Comparison of ENCODE assay signal across 15 cellular contexts in genomic region chr4:116926631-116927295, GRCh38.
DNase-seq lines count a peak whose midpoint lies in the region; ATAC-seq and TF ChIP-seq lines count a peak whose summit lies in the region.
"Had no signal": no experiment of that assay in that cellular context is flagged by ENCODE, and none has a peak within 500 bp of the region (broad histone marks: within the 10 kb centered on the region; RNA-seq: fewer than 3 reads in every experiment).

No MANE protein-coding gene starts in this region.

- no peak overlapping the region for H3T11ph ChIP-seq in H9 (ENCODE audit: low read length)

- H3K14ac ChIP-seq in H9 (ENCODE audit: insufficient read depth, low read length) (no peak overlapping the region), neuronal stem cell (ENCODE audit: low read length) (no peak overlapping the region)

- H2AFZ ChIP-seq in H9 (ENCODE audit: low read length) (no peak overlapping the region), neuronal stem cell (ENCODE audit: low read length) (no peak overlapping the region)

- no peak overlapping the region for H2AK5ac ChIP-seq in H9 (ENCODE audit: insufficient read length, low read length)
- no peak overlapping the region for H2AK5ac ChIP-seq in neuronal stem cell (ENCODE audit: low read depth, low read length)

- no peaks in the 10 kb centered on the region for H4K20me1 ChIP-seq in H9 (ENCODE audit: control insufficient read depth, insufficient read depth, insufficient read length)

- TF ChIP-seq CTCF in H9 (conservative IDR thresholded peaks at IDR 0.05) (no peak; the same call in 2 of the 3 replicates), WTC11 (IDR thresholded peaks at IDR 0.05) (no peak), dorsolateral prefrontal cortex (IDR thresholded peaks at IDR 0.05 in 54 of 56, conservative IDR thresholded peaks at IDR 0.05 in 2 of 56; ENCODE audit: low read depth in 1 of 56, partially characterized antibody in 56 of 56) (no peak), GM20000 (IDR thresholded peaks at IDR 0.05; ENCODE audit: extremely low read depth, missing control alignments) (no peak)

- H3K4me3 Mint-ChIP-seq in H9 (peak overlapping the region; percentile 59 to 73; a peak in 3 of 5 replicates), WTC11 (peak overlapping the region; percentile 70)

- no peak overlapping the region for H2BK120ac ChIP-seq in H9 (ENCODE audit: low read depth, low read length, poor library complexity, severe bottlenecking)
- H2BK120ac ChIP-seq in neuronal stem cell (ENCODE audit: low read depth, low read length), result no peak overlapping the region

- H3K4me2 ChIP-seq in H9 (ENCODE audit: insufficient read depth, insufficient read length, low read length) (peak overlapping the region; percentile 64), neuronal stem cell (ENCODE audit: insufficient read depth, low read length, poor library complexity, severe bottlenecking) (no peak overlapping the region)

- H2BK5ac ChIP-seq in H9 (ENCODE audit: insufficient read length, low read length) (no peak overlapping the region), neuronal stem cell (ENCODE audit: low read length) (no peak overlapping the region)

- no peak overlapping the region for H4K5ac ChIP-seq in H9 (ENCODE audit: insufficient read length, low read depth, low read length)

- H3K23me2 ChIP-seq in H9 (ENCODE audit: insufficient read length, low read depth, low read length, poor library complexity, severe bottlenecking), result no peaks in the 10 kb centered on the region

- no peaks in the 10 kb centered on the region for H3K79me2 ChIP-seq in H9 (ENCODE audit: insufficient read depth, low read length)

- POLR2A ChIA-PET in WTC11 (lab: Charles Lee), result interaction anchor here (0.5 kb wide), 1 partner anchor 130 kb away, joined by 4 read pairs; no protein-coding TSS in a partner anchor

- no peak overlapping the region for H4K8ac ChIP-seq in H9 (replicated peaks; ENCODE audit: insufficient read length, low read depth, low read length)
- H4K8ac ChIP-seq in neuronal stem cell (ENCODE audit: low read depth, low read length), result no peak overlapping the region

- H3K27ac Mint-ChIP-seq in H9, result no peak overlapping the region
- H3K27ac Mint-ChIP-seq in WTC11, result no peak overlapping the region

- H3K27me3 ChIP-seq in H9 (ENCODE audit: insufficient read depth, low read length) (no peaks in the 10 kb centered on the region), iPS-18a (ENCODE audit: control insufficient read depth, insufficient read depth, low read length) (peaks cover 13% of the 10 kb centered on the region), neuronal stem cell (ENCODE audit: control insufficient read depth in 3 of 3, insufficient read depth in 3 of 3, low read depth in 1 of 3, low read length in 3 of 3) (peaks cover 0 to 19% (median 0%) of the 10 kb centered on the region in 3 experiments), dorsolateral prefrontal cortex (peaks cover 0 to 41% (median 21%) of the 10 kb centered on the region in 45 donors)

- no CpG with 5 or more reads among the region's 2 CpGs for WGBS in H9 (ENCODE audit: extremely low coverage, insufficient read length, low lambda C conversion rate)
- no CpG with 5 or more reads among the region's 2 CpGs for WGBS in neuronal stem cell (ENCODE audit: extremely low coverage in 2 of 2, insufficient read length in 2 of 2, insufficient replicate concordance in 1 of 2), 2 donors

- peak overlapping the region; percentile 69 for H3K4me3 ChIP-seq in iPS-18a (ENCODE audit: low read length)
- no peak overlapping the region for H3K4me3 ChIP-seq in neuronal stem cell (ENCODE audit: low read length in 2 of 2)
- peak overlapping the region in 7 of 59 donors; percentile 44 to 64 (median 57) for H3K4me3 ChIP-seq in dorsolateral prefrontal cortex

- H3K4me1 ChIP-seq in H9 (ENCODE audit: insufficient read depth, low read length), result no peaks in the 10 kb centered on the region
- peaks cover 7% of the 10 kb centered on the region for H3K4me1 ChIP-seq in iPS-18a (ENCODE audit: control insufficient read depth, low read depth, low read length)
- H3K4me1 ChIP-seq in neuronal stem cell (ENCODE audit: control insufficient read depth in 2 of 2, insufficient read depth in 1 of 2, low read depth in 1 of 2, low read length in 2 of 2), result no peaks in the 10 kb centered on the region
- H3K4me1 ChIP-seq: gastrocnemius medialis had no signal

- peaks cover 12 to 14% of the 10 kb centered on the region in 2 experiments for H3K4me1 Mint-ChIP-seq in H9
- peaks cover 15% of the 10 kb centered on the region for H3K4me1 Mint-ChIP-seq in WTC11

- CTCF ChIA-PET in WTC11 (lab: Charles Lee), result interaction anchor here (0.8 kb wide), 1 partner anchor 77 kb away, joined by 3 read pairs; no protein-coding TSS in a partner anchor

- H3K27ac ChIP-seq in H9 (ENCODE audit: insufficient read length, low read depth, low read length) (no peak overlapping the region), iPS-18a (ENCODE audit: low read length) (no peak overlapping the region), neuronal stem cell (replicated peaks; ENCODE audit: low read length) (no peak overlapping the region), dorsolateral prefrontal cortex (no peak overlapping the region)
- H3K27ac ChIP-seq: gastrocnemius medialis, thoracic aorta had no signal

- no peak overlapping the region for H3K4ac ChIP-seq in H9 (ENCODE audit: low read depth, low read length)
- H3K4ac ChIP-seq in neuronal stem cell (ENCODE audit: low read length), result no peak overlapping the region

- H3K18ac ChIP-seq in H9 (ENCODE audit: insufficient read length, low read depth, low read length), result no peak overlapping the region
- no peak overlapping the region for H3K18ac ChIP-seq in neuronal stem cell (ENCODE audit: low read length)

- H3K27me3 Mint-ChIP-seq in H9 (ENCODE audit: low read depth) (peaks cover 20% of the 10 kb centered on the region), WTC11 (ENCODE audit: low read depth) (peaks cover 14% of the 10 kb centered on the region)

- H3K9ac ChIP-seq in H9 (ENCODE audit: extremely low read depth, insufficient read length, low read length), result no peak overlapping the region
- no peak overlapping the region for H3K9ac ChIP-seq in iPS-18a (ENCODE audit: low read length)
- no peak overlapping the region for H3K9ac ChIP-seq in neuronal stem cell (ENCODE audit: low read depth, low read length, poor library complexity)

- H3K23ac ChIP-seq in H9 (ENCODE audit: insufficient read length, low read depth, low read length), result no peak overlapping the region
- H3K23ac ChIP-seq in neuronal stem cell (ENCODE audit: low read depth, low read length, poor library complexity), result no peak overlapping the region

- DNase-seq in H9, result no peak
- no peak for DNase-seq in WTC11 (ENCODE audit: low spot score)
- peak; percentile 0 for DNase-seq in neuronal stem cell (ENCODE audit: low spot score)
- no peak for DNase-seq in islet precursor cell
- no peak for DNase-seq in dorsolateral prefrontal cortex
- no peak for DNase-seq in GM20000 (ENCODE audit: low spot score)
- no peak for DNase-seq in nucleus accumbens (lab: John Stamatoyannopoulos, UW)
- DNase-seq: activated CD4-positive, CD25-positive, alpha-beta regulatory T cell treated with anti-CD3 and anti-CD28 coated beads, Interleukin-2, amount 50 U/mL, for 72 hours; activated effector memory CD4-positive, alpha-beta T cell treated with Interleukin-2 at 50 U/mL for 16 hours; NCI-H2171 treated with DMSO at 0.1 percent for 48 hours; SHP77; stimulated activated CD4-positive, alpha-beta T cell treated with anti-CD3 and anti-CD28 coated beads, Interleukin-4, amount 100 ng/mL, for 4 hours had no signal

- H2BK15ac ChIP-seq in H9 (ENCODE audit: low read depth, low read length), result no peak overlapping the region
- H2BK15ac ChIP-seq in neuronal stem cell (ENCODE audit: low read length), result no peak overlapping the region

- no peak overlapping the region for H2BK12ac ChIP-seq in H9 (ENCODE audit: insufficient read length, low read depth, low read length)
- no peak overlapping the region for H2BK12ac ChIP-seq in neuronal stem cell (ENCODE audit: low read length)

- H3K36me3 ChIP-seq in iPS-18a (ENCODE audit: control insufficient read depth, low read depth, low read length) (no peaks in the 10 kb centered on the region), neuronal stem cell (replicated peaks in 1 of 2; ENCODE audit: control insufficient read depth in 2 of 2, insufficient read depth in 2 of 2, low read length in 2 of 2) (no peaks in the 10 kb centered on the region)
- H3K36me3 ChIP-seq: gastrocnemius medialis, thoracic aorta had no signal

- H2BK20ac ChIP-seq in H9 (ENCODE audit: low read depth, low read length, poor library complexity, severe bottlenecking), result no peak overlapping the region

- H4K91ac ChIP-seq in H9 (ENCODE audit: insufficient read length, low read depth, low read length) (no peak overlapping the region), neuronal stem cell (ENCODE audit: low read depth, low read length, poor library complexity) (no peak overlapping the region)

- no peak overlapping the region for H3K56ac ChIP-seq in H9 (ENCODE audit: insufficient read length, low read depth, low read length)

- H3K79me1 ChIP-seq in H9 (ENCODE audit: insufficient read depth, low read depth, low read length, poor library complexity, severe bottlenecking) (no peaks in the 10 kb centered on the region), neuronal stem cell (ENCODE audit: low read depth, low read length) (no peaks in the 10 kb centered on the region)

- no peaks in the 10 kb centered on the region for H3K9me3 Mint-ChIP-seq in H9
- H3K9me3 Mint-ChIP-seq in WTC11, result no peaks in the 10 kb centered on the region

- ATAC-seq in WTC11, result peak; percentile 42
- ATAC-seq: gastrocnemius medialis had no signal

- no peaks in the 10 kb centered on the region for H3K36me3 Mint-ChIP-seq in H9 (ENCODE audit: insufficient read depth in 1 of 3, low read depth in 3 of 3)
- no peaks in the 10 kb centered on the region for H3K36me3 Mint-ChIP-seq in WTC11

- H3K9me3 ChIP-seq in H9 (ENCODE audit: control insufficient read depth, low read depth, low read length) (no peaks in the 10 kb centered on the region), iPS-18a (ENCODE audit: control insufficient read depth, low read depth, low read length) (no peaks in the 10 kb centered on the region), neuronal stem cell (replicated peaks in 1 of 2; ENCODE audit: control insufficient read depth in 2 of 2, insufficient read depth in 1 of 2, low read depth in 1 of 2, low read length in 2 of 2) (no peaks in the 10 kb centered on the region)
- H3K9me3 ChIP-seq: gastrocnemius medialis, thoracic aorta had no signal

- intact Hi-C loops in dorsolateral prefrontal cortex (cut with DNase I), result no loop called here

TF ChIP-seq in WTC11, 78 proteins besides CTCF, POLR2A, EP300 and RAD21 (continues in another document):
- no peak for TF ChIP-seq ATF1 (CRISPR knock-in tag; IDR thresholded peaks at IDR 0.05)
- TF ChIP-seq PREB (CRISPR knock-in tag; IDR thresholded peaks at IDR 0.05; ENCODE audit: borderline replicate concordance), result no peak
